2 cellular contexts compared by ENCODE assay signal in the genomic region with DNA sequence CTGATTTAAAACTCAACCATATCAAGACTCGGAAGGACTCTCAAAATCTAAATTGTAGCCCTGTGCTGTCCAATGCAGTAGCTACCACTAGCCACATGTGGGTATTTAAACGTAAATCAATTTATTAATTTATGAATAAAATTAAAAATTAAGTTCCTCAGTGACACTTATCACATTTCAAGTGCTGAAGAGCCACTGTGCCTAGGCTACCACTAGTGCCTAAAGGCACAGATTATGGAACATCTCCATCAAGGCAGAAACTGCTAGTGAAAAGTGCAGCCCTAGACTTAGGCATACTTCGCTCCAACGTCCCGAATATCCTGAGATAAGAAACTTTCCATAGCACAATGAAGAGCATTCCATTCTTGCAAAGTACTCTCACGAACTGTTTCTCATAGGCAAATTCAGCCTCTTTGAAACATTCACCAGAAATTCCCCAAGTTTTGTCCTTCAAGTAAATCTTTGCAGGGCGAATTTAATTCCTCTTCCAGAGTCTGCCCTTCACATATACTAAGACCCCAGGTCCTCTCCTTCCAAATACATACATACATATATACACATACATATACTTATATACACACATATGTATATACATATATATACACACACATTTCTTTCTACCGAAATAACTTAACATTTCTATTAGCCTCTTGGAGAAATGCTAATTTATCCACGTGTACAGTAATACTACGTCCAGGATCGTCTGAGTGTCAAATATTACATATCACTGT.
TF ChIP-seq lines count a peak whose summit lies in the region.

No MANE protein-coding gene starts in this region.

TF ChIP-seq in GM12878, 131 proteins besides CTCF, POLR2A, EP300 and RAD21:
- TF ChIP-seq YY1 (IDR thresholded peaks at IDR 0.05; ENCODE audit: low read depth, low read length), result no peak
- TF ChIP-seq SIN3A (IDR thresholded peaks at IDR 0.05; ENCODE audit: low read depth, low read length), result no peak
- no peak for TF ChIP-seq JUNB (IDR thresholded peaks at IDR 0.05)
- no peak for TF ChIP-seq SMC3 (IDR thresholded peaks at IDR 0.05; ENCODE audit: borderline replicate concordance, low read length)
- TF ChIP-seq TARDBP (IDR thresholded peaks at IDR 0.05; ENCODE audit: borderline replicate concordance), result no peak
- no peak for TF ChIP-seq STAT1 (conservative IDR thresholded peaks at IDR 0.05)
- no peak for TF ChIP-seq RCOR1 (conservative IDR thresholded peaks at IDR 0.05; ENCODE audit: low read depth, low read length)
- TF ChIP-seq SMAD5 (IDR thresholded peaks at IDR 0.05; ENCODE audit: low read depth), result no peak
- TF ChIP-seq ZNF24 (IDR thresholded peaks at IDR 0.05), result no peak
- TF ChIP-seq ZNF622 (IDR thresholded peaks at IDR 0.05), result no peak
- no peak for TF ChIP-seq GATAD2B (conservative IDR thresholded peaks at IDR 0.05; ENCODE audit: low read depth)
- TF ChIP-seq REST (IDR thresholded peaks at IDR 0.05; ENCODE audit: low read depth, low read length), result no peak
- no peak for TF ChIP-seq PAX5 (IDR thresholded peaks at IDR 0.05; ENCODE audit: borderline replicate concordance, low read depth, low read length)
- no peak for TF ChIP-seq ZZZ3 (IDR thresholded peaks at IDR 0.05; ENCODE audit: control insufficient read depth, insufficient read length, low read depth)
- TF ChIP-seq, protein P1, sequence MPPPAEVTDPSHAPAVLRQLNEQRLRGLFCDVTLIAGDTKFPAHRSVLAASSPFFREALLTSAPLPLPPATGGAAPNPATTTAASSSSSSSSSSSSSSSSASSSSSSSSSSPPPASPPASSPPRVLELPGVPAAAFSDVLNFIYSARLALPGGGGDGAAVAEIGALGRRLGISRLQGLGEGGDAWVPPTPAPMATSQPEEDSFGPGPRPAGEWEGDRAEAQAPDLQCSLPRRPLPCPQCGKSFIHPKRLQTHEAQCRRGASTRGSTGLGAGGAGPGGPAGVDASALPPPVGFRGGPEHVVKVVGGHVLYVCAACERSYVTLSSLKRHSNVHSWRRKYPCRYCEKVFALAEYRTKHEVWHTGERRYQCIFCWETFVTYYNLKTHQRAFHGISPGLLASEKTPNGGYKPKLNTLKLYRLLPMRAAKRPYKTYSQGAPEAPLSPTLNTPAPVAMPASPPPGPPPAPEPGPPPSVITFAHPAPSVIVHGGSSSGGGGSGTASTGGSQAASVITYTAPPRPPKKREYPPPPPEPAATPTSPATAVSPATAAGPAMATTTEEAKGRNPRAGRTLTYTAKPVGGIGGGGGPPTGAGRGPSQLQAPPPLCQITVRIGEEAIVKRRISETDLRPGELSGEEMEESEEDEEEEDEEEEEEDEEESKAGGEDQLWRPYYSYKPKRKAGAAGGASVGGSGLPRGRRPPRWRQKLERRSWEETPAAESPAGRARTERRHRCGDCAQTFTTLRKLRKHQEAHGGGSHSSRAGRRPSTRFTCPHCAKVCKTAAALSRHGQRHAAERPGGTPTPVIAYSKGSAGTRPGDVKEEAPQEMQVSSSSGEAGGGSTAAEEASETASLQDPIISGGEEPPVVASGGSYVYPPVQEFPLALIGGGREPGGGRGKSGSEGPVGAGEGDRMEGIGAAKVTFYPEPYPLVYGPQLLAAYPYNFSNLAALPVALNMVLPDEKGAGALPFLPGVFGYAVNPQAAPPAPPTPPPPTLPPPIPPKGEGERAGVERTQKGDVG (CRISPR knock-in tag; IDR thresholded peaks at IDR 0.05), result no peak
- no peak for TF ChIP-seq DPF2 (IDR thresholded peaks at IDR 0.05)
- TF ChIP-seq ELK1 (IDR thresholded peaks at IDR 0.05; ENCODE audit: low read depth, low read length), result no peak

TF ChIP-seq in liver, 16 proteins besides CTCF, POLR2A, EP300 and RAD21:
- TF ChIP-seq FOXA1 (IDR thresholded peaks at IDR 0.05), result no peak
- no peak for TF ChIP-seq ZBTB33 (IDR thresholded peaks at IDR 0.05)
- no peak for TF ChIP-seq HNF4G (IDR thresholded peaks at IDR 0.05)
- TF ChIP-seq RXRA (IDR thresholded peaks at IDR 0.05), result no peak
- no peak for TF ChIP-seq EGR1 (IDR thresholded peaks at IDR 0.05; ENCODE audit: low read depth in 2 of 2)
- TF ChIP-seq ATF3 (IDR thresholded peaks at IDR 0.05), result no peak
- TF ChIP-seq YY1 (IDR thresholded peaks at IDR 0.05), result no peak
- TF ChIP-seq TAF1 (conservative IDR thresholded peaks at IDR 0.05), result no peak
- no peak for TF ChIP-seq FOXA2 (IDR thresholded peaks at IDR 0.05)
- no peak for TF ChIP-seq SP1 (IDR thresholded peaks at IDR 0.05)
- no peak for TF ChIP-seq REST (IDR thresholded peaks at IDR 0.05)
- no peak for TF ChIP-seq MAX (IDR thresholded peaks at IDR 0.05)
- no peak for TF ChIP-seq NR2F2 (IDR thresholded peaks at IDR 0.05)
- no peak for TF ChIP-seq GABPA (IDR thresholded peaks at IDR 0.05 in 1 of 2, conservative IDR thresholded peaks at IDR 0.05 in 1 of 2)
- TF ChIP-seq JUND (IDR thresholded peaks at IDR 0.05), result no peak
- TF ChIP-seq HNF4A (conservative IDR thresholded peaks at IDR 0.05), result no peak
